ENCODE assay signal across 1 cellular context in the genomic region with DNA sequence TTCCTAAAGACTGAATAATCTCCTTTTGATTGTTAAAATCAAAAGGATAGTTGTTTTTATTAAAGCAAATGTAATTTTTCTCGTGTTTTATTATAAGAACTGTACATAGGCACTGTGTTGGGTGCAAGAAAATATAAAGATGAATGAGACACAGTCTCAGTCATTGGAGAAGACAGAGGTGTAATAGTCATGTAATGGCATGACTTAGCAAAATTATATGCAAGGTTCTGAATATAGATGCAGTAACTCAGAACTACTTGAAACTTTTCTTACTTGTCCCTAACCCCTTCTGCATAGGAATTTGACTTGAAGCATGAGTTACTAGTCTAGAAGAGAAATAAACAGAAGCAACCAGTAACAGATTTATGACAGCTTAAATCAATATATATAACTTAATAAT.
TF ChIP-seq lines count a peak whose summit lies in the region.

No MANE protein-coding gene starts in this region.

TF ChIP-seq in IMR-90, 13 proteins besides CTCF, POLR2A, EP300 and RAD21:
- no peak for TF ChIP-seq MAFK (IDR thresholded peaks at IDR 0.05; ENCODE audit: low read depth, low read length)
- TF ChIP-seq NFE2L2 (IDR thresholded peaks at IDR 0.05; ENCODE audit: low read depth, low read length), result peak; percentile 69
